In the genomic region with DNA sequence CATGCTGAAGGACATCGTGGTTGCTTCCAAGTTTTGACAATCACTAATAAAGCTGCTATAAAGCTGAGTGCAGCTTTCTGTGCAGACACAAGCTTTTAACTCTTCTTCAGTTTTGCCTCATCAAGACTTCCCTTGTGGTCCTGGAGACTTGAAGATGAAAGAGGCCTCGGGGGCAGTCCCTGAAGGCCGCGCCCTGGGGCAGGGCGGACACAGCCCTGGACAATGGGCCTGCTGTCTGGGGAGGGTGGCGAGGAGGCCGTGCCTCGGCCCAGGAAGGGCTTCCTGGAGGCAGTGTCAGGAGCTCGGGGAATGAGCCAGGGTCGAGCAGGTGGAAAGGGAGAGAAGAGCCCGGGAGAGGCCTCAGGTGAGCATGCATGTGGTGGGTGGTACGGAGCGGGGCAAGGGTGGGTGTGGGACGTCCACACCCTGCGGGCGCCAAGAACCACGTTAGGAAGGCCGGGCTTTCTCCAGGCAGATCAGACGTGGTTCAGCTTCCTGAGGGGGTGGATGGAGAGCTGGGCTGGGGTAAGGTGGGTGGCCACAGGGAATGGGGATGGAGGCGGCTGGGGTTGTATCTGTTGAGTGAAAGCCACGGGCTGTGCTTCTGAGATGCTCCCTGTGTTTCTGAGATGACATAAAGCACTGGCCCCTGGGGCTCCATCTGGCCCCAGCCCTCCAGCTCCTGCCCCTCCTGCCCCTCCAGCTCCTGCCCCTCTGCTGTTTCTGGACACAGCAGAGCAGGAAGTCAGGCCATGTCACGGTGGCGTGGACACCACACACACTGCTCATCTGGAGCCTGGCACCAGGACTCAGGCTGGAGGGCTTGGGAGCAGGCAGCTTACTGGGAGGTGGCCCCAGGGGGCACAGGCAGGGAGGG, we compare ENCODE assay signal across 24 cellular contexts. TPM values are rescaled to one million over a fixed set of nuclear protein-coding genes. Genes with fewer than 3 reads are reported as not detected.
"Had no signal": no experiment of that assay in that cellular context is flagged by ENCODE, and none has a peak within 500 bp of the region (broad histone marks: within the 10 kb centered on the region; RNA-seq: fewer than 3 reads in every experiment).

No MANE protein-coding gene starts in this region.

- ATAC-seq: activated CD8-positive, alpha-beta memory T cell treated with anti-CD3 and anti-CD28 coated beads, Interleukin-2, amount 10 ng/mL, durations not matched to agents 7 days and 5 days; PC-3; T-helper 17 cell had no signal

- H3K4me3 ChIP-seq: cardiac muscle cell had no signal

- DNase-seq: activated B cell treated with CpG ODN at 0.5 μM for 24 hours; activated CD4-positive, alpha-beta T cell treated with anti-CD3 and anti-CD28 coated beads for 1 hour; activated CD4-positive, alpha-beta T cell treated with anti-CD3 and anti-CD28 coated beads, Interleukin-2, amount 10 ng/mL, durations not matched to agents 24 days and 14 days; activated CD4-positive, alpha-beta T cell treated with anti-CD3 and anti-CD28 coated beads, Interleukin-2, amount 50 U/mL, for 48 hours; activated CD8-positive, alpha-beta memory T cell treated with anti-CD3 and anti-CD28 coated beads, Interleukin-2, amount 10 ng/mL, durations not matched to agents 7 days and 5 days; activated effector memory CD4-positive, alpha-beta T cell treated with Interleukin-2 at 50 U/mL for 16 hours; activated naive CD4-positive, alpha-beta T cell treated with anti-CD3 and anti-CD28 coated beads for 36 hours; activated naive CD8-positive, alpha-beta T cell treated with anti-CD3 and anti-CD28 coated beads for 36 hours; activated T-cell treated with anti-CD3 and anti-CD28 coated beads, Interleukin-2, amount 50 U/mL, for 24 hours; brain microvascular endothelial cell; NCI-H1105 treated with DMSO at 0.1 percent for 48 hours; NCI-H1436 treated with DMSO at 0.1 percent for 48 hours; NCI-H187 treated with DMSO at 0.1 percent for 48 hours; NCI-H2081 treated with DMSO at 0.1 percent for 48 hours; NCI-H446; NCI-H524; PC-3; SHP77 treated with DMSO at 0.1 percent for 48 hours; T-helper 17 cell; T-helper 9 cell had no signal

- H3K27ac ChIP-seq: brain microvascular endothelial cell, cardiac muscle cell had no signal

- H3K9me3 Mint-ChIP-seq: activated B cell treated with CpG ODN at 0.5 μM for 24 hours; activated CD4-positive, alpha-beta T cell treated with anti-CD3 and anti-CD28 coated beads, Interleukin-2, amount 10 ng/mL, durations not matched to agents 24 days and 14 days; activated naive CD4-positive, alpha-beta T cell treated with anti-CD3 and anti-CD28 coated beads for 36 hours; activated naive CD8-positive, alpha-beta T cell treated with anti-CD3 and anti-CD28 coated beads for 36 hours; activated T-cell treated with anti-CD3 and anti-CD28 coated beads, Interleukin-2, amount 50 U/mL, for 24 hours; activated T-helper 1 cell treated with anti-CD3 and anti-CD28 coated beads, Interleukin-12 subunit alpha, Interleukin-12 subunit beta, Interleukin-2, Interleukin-4 antibody, amounts not matched to agents 30 ng/mL and 10 ng/mL and 1 ng/mL, durations not matched to agents 14 hours and 24 hours and 36 hours had no signal

- H3K27me3 Mint-ChIP-seq: activated CD4-positive, alpha-beta T cell treated with anti-CD3 and anti-CD28 coated beads, Interleukin-2, amount 10 ng/mL, durations not matched to agents 24 days and 14 days; activated CD8-positive, alpha-beta memory T cell treated with anti-CD3 and anti-CD28 coated beads, Interleukin-2, amount 10 ng/mL, durations not matched to agents 7 days and 5 days had no signal

- FAIRE-seq: colon, RCC 7860 had no signal

- H3K27me3 ChIP-seq: brain microvascular endothelial cell had no signal

- H3K4me3 Mint-ChIP-seq: activated B cell treated with CpG ODN at 0.5 μM for 24 hours; activated CD4-positive, alpha-beta T cell treated with anti-CD3 and anti-CD28 coated beads, Interleukin-2, amount 10 ng/mL, durations not matched to agents 24 days and 14 days; activated CD8-positive, alpha-beta memory T cell treated with anti-CD3 and anti-CD28 coated beads, Interleukin-2, amount 10 ng/mL, durations not matched to agents 7 days and 5 days; activated naive CD4-positive, alpha-beta T cell treated with anti-CD3 and anti-CD28 coated beads for 36 hours; activated naive CD8-positive, alpha-beta T cell treated with anti-CD3 and anti-CD28 coated beads for 36 hours; activated T-cell treated with anti-CD3 and anti-CD28 coated beads, Interleukin-2, amount 50 U/mL, for 24 hours; activated T-helper 1 cell treated with anti-CD3 and anti-CD28 coated beads, Interleukin-12 subunit alpha, Interleukin-12 subunit beta, Interleukin-2, Interleukin-4 antibody, amounts not matched to agents 30 ng/mL and 10 ng/mL and 1 ng/mL, durations not matched to agents 14 hours and 24 hours and 36 hours; T-helper 17 cell had no signal

- H3K4me1 Mint-ChIP-seq: activated B cell treated with CpG ODN at 0.5 μM for 24 hours; activated CD4-positive, alpha-beta T cell treated with anti-CD3 and anti-CD28 coated beads, Interleukin-2, amount 10 ng/mL, durations not matched to agents 24 days and 14 days; activated CD8-positive, alpha-beta memory T cell treated with anti-CD3 and anti-CD28 coated beads, Interleukin-2, amount 10 ng/mL, durations not matched to agents 7 days and 5 days; activated naive CD8-positive, alpha-beta T cell treated with anti-CD3 and anti-CD28 coated beads for 36 hours; T-helper 17 cell had no signal

- H3K27ac Mint-ChIP-seq: activated B cell treated with CpG ODN at 0.5 μM for 24 hours; activated CD4-positive, alpha-beta T cell treated with anti-CD3 and anti-CD28 coated beads, Interleukin-2, amount 10 ng/mL, durations not matched to agents 24 days and 14 days; activated CD8-positive, alpha-beta memory T cell treated with anti-CD3 and anti-CD28 coated beads, Interleukin-2, amount 10 ng/mL, durations not matched to agents 7 days and 5 days; activated naive CD4-positive, alpha-beta T cell treated with anti-CD3 and anti-CD28 coated beads for 36 hours; activated naive CD8-positive, alpha-beta T cell treated with anti-CD3 and anti-CD28 coated beads for 36 hours; activated T-cell treated with anti-CD3 and anti-CD28 coated beads, Interleukin-2, amount 50 U/mL, for 24 hours; activated T-helper 1 cell treated with anti-CD3 and anti-CD28 coated beads, Interleukin-12 subunit alpha, Interleukin-12 subunit beta, Interleukin-2, Interleukin-4 antibody, amounts not matched to agents 30 ng/mL and 10 ng/mL and 1 ng/mL, durations not matched to agents 14 hours and 24 hours and 36 hours; T-helper 17 cell had no signal

- H3K36me3 ChIP-seq: brain microvascular endothelial cell, cardiac muscle cell had no signal

- H3K36me3 Mint-ChIP-seq: activated CD8-positive, alpha-beta memory T cell treated with anti-CD3 and anti-CD28 coated beads, Interleukin-2, amount 10 ng/mL, durations not matched to agents 7 days and 5 days; activated naive CD8-positive, alpha-beta T cell treated with anti-CD3 and anti-CD28 coated beads for 36 hours had no signal

RNA-seq across cellular contexts. Expression of a gene that starts 21.5 kb away (rescaled TPM):
- total RNA-seq: activated B cell treated with CpG ODN at 0.5 μM for 24 hours; activated CD4-positive, alpha-beta T cell treated with anti-CD3 and anti-CD28 coated beads, Interleukin-2, amount 10 ng/mL, durations not matched to agents 24 days and 14 days; activated CD8-positive, alpha-beta memory T cell treated with anti-CD3 and anti-CD28 coated beads, Interleukin-2, amount 10 ng/mL, durations not matched to agents 7 days and 5 days; activated naive CD4-positive, alpha-beta T cell treated with anti-CD3 and anti-CD28 coated beads for 36 hours; activated naive CD8-positive, alpha-beta T cell treated with anti-CD3 and anti-CD28 coated beads for 36 hours; activated T-helper 1 cell treated with anti-CD3 and anti-CD28 coated beads, Interleukin-12 subunit alpha, Interleukin-12 subunit beta, Interleukin-2, Interleukin-4 antibody, amounts not matched to agents 30 ng/mL and 10 ng/mL and 1 ng/mL, durations not matched to agents 14 hours and 24 hours and 36 hours; PC-3; T-helper 17 cell had no signal
